ENCODE assay signal across 20 cellular contexts in the genomic region with DNA sequence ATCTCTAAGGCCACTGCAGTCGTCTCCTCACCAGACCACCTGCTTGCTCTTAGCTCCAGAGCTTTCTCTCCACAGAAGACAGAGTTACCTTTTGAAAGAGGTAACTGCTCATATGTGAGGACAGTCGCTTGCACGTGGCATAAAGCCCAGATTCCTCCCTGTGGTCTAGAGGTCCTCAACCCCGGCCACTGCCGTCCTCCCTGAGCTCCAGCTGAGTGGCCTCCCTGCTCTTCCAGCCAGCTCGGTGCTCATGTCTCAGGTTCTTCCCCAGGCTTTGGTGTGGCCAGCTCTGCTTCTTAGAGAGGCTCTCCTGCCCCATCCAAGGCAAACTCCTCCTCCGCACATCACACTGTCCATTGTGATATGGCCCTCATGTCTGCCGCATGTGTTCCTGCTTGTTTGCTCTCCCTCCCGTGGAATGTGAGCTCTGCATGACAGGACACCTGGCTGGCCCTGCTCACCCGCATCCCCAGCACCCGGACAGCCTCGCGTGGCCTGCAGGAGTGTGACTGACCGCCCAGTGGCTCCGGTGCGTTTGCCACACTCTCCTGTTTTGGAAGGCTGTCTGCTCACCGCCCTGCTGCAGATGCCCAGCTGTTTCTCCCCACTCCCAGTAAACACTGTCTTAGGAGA.
DNase-seq lines count a peak whose midpoint lies in the region; ATAC-seq and TF ChIP-seq lines count a peak whose summit lies in the region.
"Had no signal": no experiment of that assay in that cellular context is flagged by ENCODE, and none has a peak within 500 bp of the region (broad histone marks: within the 10 kb centered on the region; RNA-seq: fewer than 3 reads in every experiment).

No MANE protein-coding gene starts in this region.

- H4K91ac ChIP-seq in mesenchymal stem cell (ENCODE audit: low read length): peak overlapping the region; percentile 25

- H2AK5ac ChIP-seq in mesenchymal stem cell (ENCODE audit: low read length, severe bottlenecking): no peak overlapping the region

- no peak overlapping the region for H3K14ac ChIP-seq in mesenchymal stem cell (ENCODE audit: low read length in 2 of 2)

- no peak overlapping the region for H3K27ac ChIP-seq in CD8-positive, alpha-beta T cell (ENCODE audit: low read depth, low read length)
- H3K27ac ChIP-seq in mesenchymal stem cell (ENCODE audit: low read length, poor library complexity, severe bottlenecking): no peak overlapping the region
- H3K27ac ChIP-seq in transverse colon: no peak overlapping the region
- H3K27ac ChIP-seq: body of pancreas had no signal

- no peaks in the 10 kb centered on the region for H3K36me3 ChIP-seq in CD8-positive, alpha-beta T cell (ENCODE audit: insufficient read depth, low read length)
- H3K36me3 ChIP-seq in mesenchymal stem cell (ENCODE audit: control insufficient read depth in 1 of 2, insufficient read depth in 2 of 2, low read depth in 1 of 2, low read length in 2 of 2) (peaks cover 29 to 33% of the 10 kb centered on the region in 2 experiments), transverse colon (no peaks in the 10 kb centered on the region)

- H3K18ac ChIP-seq in mesenchymal stem cell (ENCODE audit: low read depth in 1 of 2, low read length in 2 of 2): no peak overlapping the region

- H2BK5ac ChIP-seq in mesenchymal stem cell (ENCODE audit: low read depth, low read length, poor library complexity, severe bottlenecking): no peak overlapping the region

- no peak overlapping the region for H2BK120ac ChIP-seq in mesenchymal stem cell (ENCODE audit: low read depth, low read length)

- H4K8ac ChIP-seq in mesenchymal stem cell (ENCODE audit: low read length): no peak overlapping the region

- H3K27ac Mint-ChIP-seq in activated CD4-positive, alpha-beta T cell treated with anti-CD3 and anti-CD28 coated beads for 36 hours: peak overlapping the region; percentile 17
- H3K27ac Mint-ChIP-seq in CD8-positive, alpha-beta T cell: peak overlapping the region; percentile 34
- peak overlapping the region; percentile 25 for H3K27ac Mint-ChIP-seq in activated CD8-positive, alpha-beta T cell treated with anti-CD3 and anti-CD28 coated beads, Interleukin-2, amount 10 ng/mL, durations not matched to agents 7 days and 5 days
- H3K27ac Mint-ChIP-seq: activated B cell treated with CpG ODN at 0.5 μM for 24 hours had no signal

- DNase-seq in activated CD4-positive, alpha-beta T cell treated with anti-CD3 and anti-CD28 coated beads for 36 hours: no peak
- no peak for DNase-seq in activated CD4-positive, alpha-beta T cell treated with anti-CD3 and anti-CD28 coated beads for 1 hour
- DNase-seq in CD8-positive, alpha-beta T cell: no peak
- no peak for DNase-seq in activated CD8-positive, alpha-beta T cell treated with anti-CD3 and anti-CD28 coated beads, Interleukin-2, amount 10 ng/mL, durations not matched to agents 7 days and 5 days
- DNase-seq in mesenchymal stem cell: no peak
- DNase-seq in GDM1 (lab: John Stamatoyannopoulos, UW): no peak
- no peak for DNase-seq in transverse colon
- no peak for DNase-seq in NCI-H524 (lab: John Stamatoyannopoulos, UW)
- DNase-seq: 8988T; activated B cell treated with CpG ODN at 0.5 μM for 24 hours; activated T-cell treated with anti-CD3 and anti-CD28 coated beads, Interleukin-2, amount 50 U/mL, for 72 hours; body of pancreas; COR-L47; DND-41; kidney; NCI-H1417 treated with DMSO at 0.1 percent for 48 hours; NCI-H446 treated with DMSO at 0.1 percent for 48 hours; substantia nigra had no signal

- no peak overlapping the region for H2AFZ ChIP-seq in mesenchymal stem cell (ENCODE audit: low read depth, low read length)

- H3K79me1 ChIP-seq in mesenchymal stem cell (replicated peaks; ENCODE audit: low read length, poor library complexity, severe bottlenecking): peaks cover 4% of the 10 kb centered on the region

- in situ Hi-C loops in transverse colon (cut with MboI; ENCODE audit: low pct_ligation_motif_present in 1 of 4, low pct_unique_long_range_greater_than_20kb in 1 of 4, low sequenced_read_pairs in 3 of 4): loop anchor here in 1 of 4 donors (25.0 kb wide), 1 partner anchor 110 kb away; no protein-coding TSS in a partner anchor

- WGBS in mesenchymal stem cell: 91% methylated on average over 17 of the region's 17 CpGs
- 91 to 100% methylated on average over 1 to 17 of the region's 17 CpGs for WGBS in transverse colon (ENCODE audit: low coverage in 1 of 2), 2 donors

- H3K36me3 Mint-ChIP-seq in activated CD4-positive, alpha-beta T cell treated with anti-CD3 and anti-CD28 coated beads for 36 hours (ENCODE audit: low read depth): no peaks in the 10 kb centered on the region
- H3K36me3 Mint-ChIP-seq in CD8-positive, alpha-beta T cell: peaks cover 19% of the 10 kb centered on the region
- peaks cover 29% of the 10 kb centered on the region for H3K36me3 Mint-ChIP-seq in activated CD8-positive, alpha-beta T cell treated with anti-CD3 and anti-CD28 coated beads, Interleukin-2, amount 10 ng/mL, durations not matched to agents 7 days and 5 days (ENCODE audit: low read depth)
- H3K36me3 Mint-ChIP-seq: IgD-negative memory B cell had no signal

- no peaks in the 10 kb centered on the region for H3K27me3 ChIP-seq in CD8-positive, alpha-beta T cell (ENCODE audit: insufficient read depth, low read length)
- H3K27me3 ChIP-seq in mesenchymal stem cell (ENCODE audit: control insufficient read depth in 1 of 2, insufficient read depth in 1 of 2, low read length in 2 of 2) (no peaks in the 10 kb centered on the region), transverse colon (no peaks in the 10 kb centered on the region)
- H3K27me3 ChIP-seq: body of pancreas had no signal

- no peaks in the 10 kb centered on the region for H3K27me3 Mint-ChIP-seq in activated CD4-positive, alpha-beta T cell treated with anti-CD3 and anti-CD28 coated beads for 36 hours
- H3K27me3 Mint-ChIP-seq in CD8-positive, alpha-beta T cell (ENCODE audit: low read depth): no peaks in the 10 kb centered on the region
- no peaks in the 10 kb centered on the region for H3K27me3 Mint-ChIP-seq in activated CD8-positive, alpha-beta T cell treated with anti-CD3 and anti-CD28 coated beads, Interleukin-2, amount 10 ng/mL, durations not matched to agents 7 days and 5 days (ENCODE audit: low read depth)
- H3K27me3 Mint-ChIP-seq: activated B cell treated with CpG ODN at 0.5 μM for 24 hours, IgD-negative memory B cell had no signal

- H2BK12ac ChIP-seq in mesenchymal stem cell (ENCODE audit: low read length in 2 of 2): no peak overlapping the region

- H3K4me1 Mint-ChIP-seq in activated CD4-positive, alpha-beta T cell treated with anti-CD3 and anti-CD28 coated beads for 36 hours: peaks cover 2% of the 10 kb centered on the region
- peaks cover 7% of the 10 kb centered on the region for H3K4me1 Mint-ChIP-seq in CD8-positive, alpha-beta T cell (ENCODE audit: low read depth)
- peaks cover 12% of the 10 kb centered on the region for H3K4me1 Mint-ChIP-seq in activated CD8-positive, alpha-beta T cell treated with anti-CD3 and anti-CD28 coated beads, Interleukin-2, amount 10 ng/mL, durations not matched to agents 7 days and 5 days (ENCODE audit: low read depth)

- TF ChIP-seq EP300 in transverse colon (IDR thresholded peaks at IDR 0.05; ENCODE audit: low read depth): no peak

- no peak for TF ChIP-seq CTCF in CD8-positive, alpha-beta T cell (IDR thresholded peaks at IDR 0.05)
- no peak for TF ChIP-seq CTCF in transverse colon (IDR thresholded peaks at IDR 0.05)

- ATAC-seq in activated CD4-positive, alpha-beta T cell treated with anti-CD3 and anti-CD28 coated beads for 36 hours: no peak
- no peak for ATAC-seq in CD8-positive, alpha-beta T cell
- ATAC-seq in activated CD8-positive, alpha-beta T cell treated with anti-CD3 and anti-CD28 coated beads, Interleukin-2, amount 10 ng/mL, durations not matched to agents 7 days and 5 days: no peak
- ATAC-seq: activated T-cell treated with anti-CD3 and anti-CD28 coated beads, Interleukin-2, amount 50 U/mL, for 72 hours; body of pancreas had no signal

- no peaks in the 10 kb centered on the region for H3K9me3 Mint-ChIP-seq in activated CD4-positive, alpha-beta T cell treated with anti-CD3 and anti-CD28 coated beads for 36 hours (ENCODE audit: low read depth)
- H3K9me3 Mint-ChIP-seq in CD8-positive, alpha-beta T cell: no peaks in the 10 kb centered on the region
- H3K9me3 Mint-ChIP-seq in activated CD8-positive, alpha-beta T cell treated with anti-CD3 and anti-CD28 coated beads, Interleukin-2, amount 10 ng/mL, durations not matched to agents 7 days and 5 days (ENCODE audit: insufficient read depth): no peaks in the 10 kb centered on the region
- H3K9me3 Mint-ChIP-seq: activated B cell treated with CpG ODN at 0.5 μM for 24 hours; activated T-cell treated with anti-CD3 and anti-CD28 coated beads, Interleukin-2, amount 50 U/mL, for 72 hours; IgD-negative memory B cell had no signal

- POLR2A ChIA-PET in activated CD4-positive, alpha-beta T cell treated with anti-CD3 and anti-CD28 coated beads for 36 hours (lab: Charles Lee): no interaction called here
- POLR2A ChIA-PET in CD8-positive, alpha-beta T cell (lab: Charles Lee): no interaction called here
- POLR2A ChIA-PET in activated CD8-positive, alpha-beta T cell treated with anti-CD3 and anti-CD28 coated beads, Interleukin-2, amount 10 ng/mL, durations not matched to agents 7 days and 5 days (lab: Charles Lee): interaction anchor here (1.1 to 1.6 kb wide), 3 partner anchors 8 to 136 kb away, joined by 3 to 6 read pairs (median 4); a partner anchor contains a TSS

- TF ChIP-seq POLR2A in transverse colon (IDR thresholded peaks at IDR 0.05): no peak

- H3K4me3 ChIP-seq in CD8-positive, alpha-beta T cell (ENCODE audit: low read depth, low read length): no peak overlapping the region
- no peak overlapping the region for H3K4me3 ChIP-seq in mesenchymal stem cell (ENCODE audit: insufficient read depth in 1 of 2, low read depth in 1 of 2, low read length in 2 of 2)
- no peak overlapping the region for H3K4me3 ChIP-seq in transverse colon
- H3K4me3 ChIP-seq: body of pancreas, lung had no signal

- H3K4me3 Mint-ChIP-seq in activated CD4-positive, alpha-beta T cell treated with anti-CD3 and anti-CD28 coated beads for 36 hours: no peak overlapping the region
- H3K4me3 Mint-ChIP-seq in CD8-positive, alpha-beta T cell: no peak overlapping the region
- H3K4me3 Mint-ChIP-seq in activated CD8-positive, alpha-beta T cell treated with anti-CD3 and anti-CD28 coated beads, Interleukin-2, amount 10 ng/mL, durations not matched to agents 7 days and 5 days: no peak overlapping the region
- H3K4me3 Mint-ChIP-seq: activated B cell treated with CpG ODN at 0.5 μM for 24 hours; activated T-cell treated with anti-CD3 and anti-CD28 coated beads, Interleukin-2, amount 50 U/mL, for 72 hours had no signal

- no peaks in the 10 kb centered on the region for H3K9me3 ChIP-seq in CD8-positive, alpha-beta T cell (ENCODE audit: low read length)
- no peaks in the 10 kb centered on the region for H3K9me3 ChIP-seq in mesenchymal stem cell (ENCODE audit: control insufficient read depth, low read length)
- H3K9me3 ChIP-seq in transverse colon: no peaks in the 10 kb centered on the region
- H3K9me3 ChIP-seq: body of pancreas had no signal

- H2BK15ac ChIP-seq in mesenchymal stem cell (ENCODE audit: low read depth, poor library complexity, severe bottlenecking): no peak overlapping the region

- intact Hi-C loops in activated CD4-positive, alpha-beta T cell treated with anti-CD3 and anti-CD28 coated beads for 36 hours (cut with DNase I, micrococcal nuclease): no loop called here
- intact Hi-C loops in CD8-positive, alpha-beta T cell (cut with DNase I, micrococcal nuclease): no loop called here
- intact Hi-C loops in transverse colon (cut with DNase I; ENCODE audit: low total_unique reads): no loop called here

- H3K4ac ChIP-seq in mesenchymal stem cell (ENCODE audit: low read depth in 1 of 2, low read length in 2 of 2): no peak overlapping the region

- CTCF ChIA-PET in activated CD4-positive, alpha-beta T cell treated with anti-CD3 and anti-CD28 coated beads for 36 hours (lab: Charles Lee): interaction anchor here (0.6 to 2.7 kb wide), 3 partner anchors 32 to 38 kb away, joined by 4 to 20 read pairs (median 12); no protein-coding TSS in a partner anchor
- CTCF ChIA-PET in CD8-positive, alpha-beta T cell (lab: Charles Lee): interaction anchor here (0.8 to 1.3 kb wide), 2 partner anchors 9 to 11 kb away, joined by 3 read pairs; no protein-coding TSS in a partner anchor
- CTCF ChIA-PET in activated CD8-positive, alpha-beta T cell treated with anti-CD3 and anti-CD28 coated beads, Interleukin-2, amount 10 ng/mL, durations not matched to agents 7 days and 5 days (lab: Charles Lee): interaction anchor here (1.2 to 3.2 kb wide), 2 partner anchors 33 to 61 kb away, joined by 3 to 9 read pairs; no protein-coding TSS in a partner anchor

- H3K4me2 ChIP-seq in mesenchymal stem cell (ENCODE audit: low read length, poor library complexity, severe bottlenecking): no peak overlapping the region

- no peak overlapping the region for H3K9ac ChIP-seq in mesenchymal stem cell (ENCODE audit: low read length)

- no peak overlapping the region for H3K23ac ChIP-seq in mesenchymal stem cell (ENCODE audit: low read length in 2 of 2)

- no peaks in the 10 kb centered on the region for H3K4me1 ChIP-seq in CD8-positive, alpha-beta T cell (ENCODE audit: insufficient read depth, low read length)
- H3K4me1 ChIP-seq in mesenchymal stem cell (ENCODE audit: control insufficient read depth, insufficient read depth, low read depth, low read length) (no peaks in the 10 kb centered on the region), transverse colon (no peaks in the 10 kb centered on the region)
- H3K4me1 ChIP-seq: body of pancreas had no signal
